In genomic region chr6:108738684-108739406, GRCh38 we compare ENCODE assay signal across 17 cellular contexts.
DNase-seq lines count a peak whose midpoint lies in the region; ATAC-seq, FAIRE-seq and TF ChIP-seq lines count a peak whose summit lies in the region.
"Had no signal": no experiment of that assay in that cellular context is flagged by ENCODE, and none has a peak within 500 bp of the region (broad histone marks: within the 10 kb centered on the region; RNA-seq: fewer than 3 reads in every experiment).

No MANE protein-coding gene starts in this region.

- peak overlapping the region; percentile 76 for H3K9ac ChIP-seq in adipocyte (ENCODE audit: low read length)
- peak overlapping the region; percentile 83 for H3K9ac ChIP-seq in mesenchymal stem cell (ENCODE audit: low read length)

- 83% methylated on average over 15 of the region's 16 CpGs for WGBS in mesenchymal stem cell

- H3K27ac ChIP-seq in right atrium auricular region = peak overlapping the region; percentile 46 to 62
- no peak overlapping the region for H3K27ac ChIP-seq in mesenchymal stem cell (ENCODE audit: low read length, poor library complexity, severe bottlenecking)
- H3K27ac ChIP-seq: left lung had no signal

- H2BK120ac ChIP-seq in mesenchymal stem cell (ENCODE audit: low read depth, low read length) = no peak overlapping the region

- H3K9me3 ChIP-seq in right atrium auricular region = no peaks in the 10 kb centered on the region
- H3K9me3 ChIP-seq in adipocyte (ENCODE audit: control insufficient read depth, low read length) = no peaks in the 10 kb centered on the region
- H3K9me3 ChIP-seq in mesenchymal stem cell (ENCODE audit: control insufficient read depth, low read length) = no peaks in the 10 kb centered on the region
- H3K9me3 ChIP-seq: left lung had no signal

- H2BK5ac ChIP-seq in mesenchymal stem cell (ENCODE audit: low read depth, low read length, poor library complexity, severe bottlenecking) = no peak overlapping the region

- intact Hi-C loops in left cardiac atrium (cut with DNase I) = no loop called here

- H3K4me3 ChIP-seq in right atrium auricular region (no peak overlapping the region), adipocyte (ENCODE audit: low read length) (peak overlapping the region; percentile 75), mesenchymal stem cell (ENCODE audit: insufficient read depth in 1 of 2, low read depth in 1 of 2, low read length in 2 of 2) (peak overlapping the region in 1 of 2 experiments; percentile 62)
- H3K4me3 ChIP-seq: left lung had no signal

- no peak overlapping the region for H3K4me2 ChIP-seq in mesenchymal stem cell (ENCODE audit: low read length, poor library complexity, severe bottlenecking)

- no peak overlapping the region for H2AK5ac ChIP-seq in mesenchymal stem cell (ENCODE audit: low read length, severe bottlenecking)

- no peak overlapping the region for H2BK12ac ChIP-seq in mesenchymal stem cell (ENCODE audit: low read length in 2 of 2)

- TF ChIP-seq CTCF in right atrium auricular region (IDR thresholded peaks at IDR 0.05) = no peak

- peak overlapping the region; percentile 4 for H4K8ac ChIP-seq in mesenchymal stem cell (ENCODE audit: low read length)

- no peaks in the 10 kb centered on the region for H3K36me3 ChIP-seq in right atrium auricular region
- no peaks in the 10 kb centered on the region for H3K36me3 ChIP-seq in adipocyte (ENCODE audit: control insufficient read depth, insufficient read depth, low read length, severe bottlenecking)
- no peaks in the 10 kb centered on the region for H3K36me3 ChIP-seq in mesenchymal stem cell (ENCODE audit: control insufficient read depth in 1 of 2, insufficient read depth in 2 of 2, low read depth in 1 of 2, low read length in 2 of 2)
- H3K36me3 ChIP-seq: left lung had no signal

- H3K79me1 ChIP-seq in mesenchymal stem cell (replicated peaks; ENCODE audit: low read length, poor library complexity, severe bottlenecking) = no peaks in the 10 kb centered on the region

- H2AFZ ChIP-seq in mesenchymal stem cell (ENCODE audit: low read depth, low read length) = no peak overlapping the region

- ATAC-seq in left cardiac atrium = no peak
- ATAC-seq: T-helper 17 cell had no signal

- no peak overlapping the region for H3K18ac ChIP-seq in mesenchymal stem cell (ENCODE audit: low read depth in 1 of 2, low read length in 2 of 2)

- no peak overlapping the region for H3K23ac ChIP-seq in mesenchymal stem cell (ENCODE audit: low read length in 2 of 2)

- no peak overlapping the region for H2BK15ac ChIP-seq in mesenchymal stem cell (ENCODE audit: low read depth, poor library complexity, severe bottlenecking)

- no peak for FAIRE-seq in frontal cortex (lab: Jason Lieb, UNC)
- FAIRE-seq: A204.1 had no signal

- H3K4ac ChIP-seq in mesenchymal stem cell (ENCODE audit: low read depth in 1 of 2, low read length in 2 of 2) = no peak overlapping the region

- no peak overlapping the region for H3K14ac ChIP-seq in mesenchymal stem cell (ENCODE audit: low read length in 2 of 2)

- H3K27me3 ChIP-seq in right atrium auricular region (no peaks in the 10 kb centered on the region), adipocyte (replicated peaks; ENCODE audit: control insufficient read depth, insufficient read depth, low read length) (no peaks in the 10 kb centered on the region), mesenchymal stem cell (ENCODE audit: control insufficient read depth in 1 of 2, insufficient read depth in 1 of 2, low read length in 2 of 2) (no peaks in the 10 kb centered on the region)
- H3K27me3 ChIP-seq: left lung had no signal

- H3K4me1 ChIP-seq in right atrium auricular region (peaks cover 0 to 8% of the 10 kb centered on the region in 2 donors), adipocyte (ENCODE audit: control insufficient read depth, insufficient read depth, low read length) (peaks cover 30% of the 10 kb centered on the region), mesenchymal stem cell (ENCODE audit: control insufficient read depth, insufficient read depth, low read depth, low read length) (peaks cover 2% of the 10 kb centered on the region)

- DNase-seq in right atrium auricular region (ENCODE audit: low spot score) (no peak), left cardiac atrium (no peak), adipocyte (ENCODE audit: low read depth) (no peak), mesenchymal stem cell (no peak), NCI-H774 (lab: John Stamatoyannopoulos, UW) (no peak), NCI-H526 (lab: John Stamatoyannopoulos, UW) (no peak), frontal cortex (ENCODE audit: low spot score in 2 of 2) (no peak), NCI-H748 (lab: John Stamatoyannopoulos, UW; ENCODE audit: unreplicated experiment) (no peak)
- DNase-seq: activated CD4-positive, alpha-beta T cell treated with anti-CD3 and anti-CD28 coated beads, Interleukin-2, amount 10 ng/mL, durations not matched to agents 24 days and 14 days; activated naive CD8-positive, alpha-beta T cell treated with anti-CD3 and anti-CD28 coated beads, Interleukin-2, amount 10 ng/mL, durations not matched to agents 7 days and 5 days; activated T-cell treated with anti-CD3 and anti-CD28 coated beads, Interleukin-2, amount 50 U/mL, for 24 hours; cerebellar nuclear complex; naive B cell; NCI-H446; T-helper 17 cell had no signal

- H4K91ac ChIP-seq in mesenchymal stem cell (ENCODE audit: low read length) = no peak overlapping the region
